In genomic region chr16:67243481-67243880, GRCh38 we compare ENCODE assay signal across 8 cellular contexts. TPM values are rescaled to one million over a fixed set of nuclear protein-coding genes. Genes with fewer than 3 reads are reported as not detected.
DNase-seq lines count a peak whose midpoint lies in the region; ATAC-seq and TF ChIP-seq lines count a peak whose summit lies in the region.

No MANE protein-coding gene starts in this region.

- H3K36me3 ChIP-seq in fibroblast of lung (ENCODE audit: control insufficient read depth, insufficient read depth, low read length) (peaks cover 8% of the 10 kb centered on the region), skeletal muscle tissue (ENCODE audit: control insufficient read depth in 3 of 3, insufficient read depth in 3 of 3, low read length in 3 of 3) (peaks cover 9 to 12% (median 12%) of the 10 kb centered on the region in 3 donors), WERI-Rb-1 (no peaks in the 10 kb centered on the region; the same call in 1 of the 2 replicates)

- TF ChIP-seq CTCF in GM12865 (IDR thresholded peaks at IDR 0.05; ENCODE audit: insufficient read depth, low read depth, low read length, missing control alignments) = no peak
- no peak for TF ChIP-seq CTCF in fibroblast of lung (conservative IDR thresholded peaks at IDR 0.05 in 1 of 2, IDR thresholded peaks at IDR 0.05 in 1 of 2; ENCODE audit: low read depth in 1 of 2, low read length in 2 of 2)
- no peak for TF ChIP-seq CTCF in WERI-Rb-1 (IDR thresholded peaks at IDR 0.05; ENCODE audit: low read depth, low read length)

- H3K27me3 Mint-ChIP-seq in T-cell = peaks cover 0 to 1% of the 10 kb centered on the region in 2 donors

- no peak overlapping the region for H2AFZ ChIP-seq in fibroblast of lung (ENCODE audit: low read length)

- peaks cover 3% of the 10 kb centered on the region for H3K36me3 Mint-ChIP-seq in T-cell

- H3K4me1 Mint-ChIP-seq in T-cell = peaks cover 29 to 46% (median 39%) of the 10 kb centered on the region in 3 donors

- no peaks in the 10 kb centered on the region for H3K9me3 Mint-ChIP-seq in T-cell

- H3K4me3 ChIP-seq in GM12865 (ENCODE audit: low read depth, low read length) (peak overlapping the region; percentile 41; the same call in 1 of the 2 replicates), fibroblast of lung (replicated peaks in 1 of 4; ENCODE audit: control extremely low read depth in 1 of 4, insufficient read depth in 1 of 4, low read depth in 3 of 4, low read length in 4 of 4) (no peak overlapping the region), skeletal muscle tissue (ENCODE audit: low read length in 3 of 3) (peak overlapping the region; percentile 42 to 91 (median 48)), WERI-Rb-1 (ENCODE audit: low read depth, low read length) (no peak overlapping the region)

- H3K27me3 ChIP-seq in fibroblast of lung (ENCODE audit: control insufficient read depth, insufficient read depth, low read length) = no peaks in the 10 kb centered on the region
- H3K27me3 ChIP-seq in skeletal muscle tissue (ENCODE audit: control insufficient read depth in 3 of 3, insufficient read depth in 3 of 3, low read length in 3 of 3) = no peaks in the 10 kb centered on the region
- no peaks in the 10 kb centered on the region for H3K27me3 ChIP-seq in WERI-Rb-1 (ENCODE audit: insufficient read depth, low read depth, severe bottlenecking)

- no peaks in the 10 kb centered on the region for H3K9me3 ChIP-seq in fibroblast of lung (ENCODE audit: control insufficient read depth, insufficient read depth, low read depth, low read length)
- no peaks in the 10 kb centered on the region for H3K9me3 ChIP-seq in skeletal muscle tissue (ENCODE audit: control insufficient read depth in 3 of 3, low read length in 3 of 3)
- H3K9me3 ChIP-seq in WERI-Rb-1 (ENCODE audit: severe bottlenecking) = no peaks in the 10 kb centered on the region

- POLR2A ChIA-PET in T-cell (lab: Charles Lee) = interaction anchor here in 1 of 2 donors (0.6 kb wide), 1 partner anchor 414 kb away, joined by 3 read pairs; no protein-coding TSS in a partner anchor

- peak overlapping the region; percentile 92 to 98 for H3K27ac Mint-ChIP-seq in T-cell

- peak overlapping the region; percentile 60 for H3K4me2 ChIP-seq in fibroblast of lung (ENCODE audit: extremely low read depth, insufficient read depth, low read length)

- CTCF ChIA-PET in T-cell (lab: Charles Lee) = no interaction called here

- H3K79me2 ChIP-seq in fibroblast of lung (ENCODE audit: control insufficient read depth, insufficient read depth, low read length) = peaks cover 43% of the 10 kb centered on the region

- no peaks in the 10 kb centered on the region for H4K20me1 ChIP-seq in fibroblast of lung (ENCODE audit: control insufficient read depth, extremely low read depth, insufficient read depth, low read length)

- ATAC-seq in T-cell (replicated peaks in 1 of 4) (no peak), GM18511 (IDR thresholded peaks at IDR 0.05; ENCODE audit: unreplicated experiment) (no peak)

- no peak for DNase-seq in GM12865 (ENCODE audit: low read depth)
- DNase-seq in T-cell = no peak
- DNase-seq in fibroblast of lung (ENCODE audit: low read depth in 2 of 2) = no peak
- DNase-seq in WERI-Rb-1 = no peak
- no peak for DNase-seq in occipital lobe (lab: John Stamatoyannopoulos, UW)
- no peak for DNase-seq in NCI-H1417 treated with DMSO at 0.1 percent for 48 hours (lab: John Stamatoyannopoulos, UW)

- no peak overlapping the region for H3K9ac ChIP-seq in fibroblast of lung (ENCODE audit: insufficient read depth, low read length)
- peak overlapping the region; percentile 76 to 99 (median 98) for H3K9ac ChIP-seq in skeletal muscle tissue (ENCODE audit: low read depth in 1 of 3, low read length in 3 of 3)

- H3K4me1 ChIP-seq in fibroblast of lung (ENCODE audit: control insufficient read depth, extremely low read depth, insufficient read depth, low read length) (peaks cover 59% of the 10 kb centered on the region), skeletal muscle tissue (ENCODE audit: control insufficient read depth in 3 of 3, insufficient read depth in 3 of 3, low read length in 3 of 3) (peaks cover 81 to 82% (median 82%) of the 10 kb centered on the region in 3 donors)

- H3K4me3 Mint-ChIP-seq in T-cell = no peak overlapping the region

- H3K27ac ChIP-seq in fibroblast of lung (ENCODE audit: insufficient read depth, low read length) (peak overlapping the region; percentile 85), skeletal muscle tissue (ENCODE audit: low read depth, low read length) (peak overlapping the region; percentile 99), WERI-Rb-1 (no peak overlapping the region)

RNA-seq across cellular contexts. Expression of gene FHOD1, which starts 3.8 kb away (rescaled TPM):
- total RNA-seq in T-cell (10 to 100 TPM; 31.0 to 92.5 (median 66.2) TPM), fibroblast of lung (7.1 and 13.9 TPM in 2 replicates), skeletal muscle tissue (5.2 TPM), occipital lobe (2.5 TPM)
- 25.8 and 32.7 TPM in 2 replicates for polyA plus RNA-seq in fibroblast of lung
- polyA plus RNA-seq in fibroblast of lung (2012) = 41.2 and 62.7 TPM in 2 replicates
- 52.9 and 83.9 TPM in 2 replicates for polyA minus RNA-seq in fibroblast of lung (ENCODE audit: low replicate concordance)

RNA-seq across cellular contexts. Expression of gene SLC9A5, which starts 5.3 kb away (rescaled TPM):
- total RNA-seq in T-cell = 1 to 10 TPM; 1.4 to 2.3 (median 2.2) TPM
- 1.0 and 2.3 TPM in 2 replicates for total RNA-seq in fibroblast of lung
- 1.9 and 2.0 TPM in 2 replicates for polyA plus RNA-seq in fibroblast of lung
- 1.9 and 2.0 TPM in 2 replicates for polyA plus RNA-seq in fibroblast of lung (2012)
- 0.16 and 3.9 TPM in 2 replicates for polyA minus RNA-seq in fibroblast of lung (ENCODE audit: low replicate concordance)
- total RNA-seq in skeletal muscle tissue = not detected
- total RNA-seq in occipital lobe = 1.2 TPM

RNA-seq across cellular contexts. Expression of gene TMEM208, which starts 16.6 kb away (rescaled TPM):
- total RNA-seq in T-cell = 10 to 100 TPM; 28.5 to 40.3 (median 34.8) TPM
- total RNA-seq in fibroblast of lung = 25.7 and 26.3 TPM in 2 replicates
- polyA plus RNA-seq in fibroblast of lung = 43.2 and 53.5 TPM in 2 replicates
- 39.8 and 49.8 TPM in 2 replicates for polyA plus RNA-seq in fibroblast of lung (2012)
- 60.4 and 70.6 TPM in 2 replicates for polyA minus RNA-seq in fibroblast of lung (ENCODE audit: low replicate concordance)
- total RNA-seq in skeletal muscle tissue = 24.5 TPM
- total RNA-seq in occipital lobe = 14.7 TPM

RNA-seq across cellular contexts. Expression of gene PLEKHG4, which starts 35.9 kb away (rescaled TPM):
- total RNA-seq in T-cell (10 to 100 TPM; 19.4 to 27.5 (median 24.9) TPM), fibroblast of lung (23.6 and 37.7 TPM in 2 replicates), skeletal muscle tissue (7.3 TPM), occipital lobe (2.3 TPM)
- polyA plus RNA-seq in fibroblast of lung = 9.9 and 11.5 TPM in 2 replicates
- 13.2 and 15.2 TPM in 2 replicates for polyA plus RNA-seq in fibroblast of lung (2012)
- 71.0 and 99.7 TPM in 2 replicates for polyA minus RNA-seq in fibroblast of lung (ENCODE audit: low replicate concordance)

RNA-seq across cellular contexts. Expression of gene ELMO3, which starts 44.5 kb away (rescaled TPM):
- total RNA-seq in T-cell = 10 to 100 TPM in 1 of 5 donors, 1 to 10 TPM in 4; 3.8 to 11.7 (median 8.8) TPM
- total RNA-seq in fibroblast of lung = 0.26 and 0.33 TPM in 2 replicates
- 0.36 and 0.42 TPM in 2 replicates for polyA plus RNA-seq in fibroblast of lung
- 0.37 and 0.52 TPM in 2 replicates for polyA plus RNA-seq in fibroblast of lung (2012)
- polyA minus RNA-seq in fibroblast of lung (ENCODE audit: low replicate concordance) = 0.16 and 0.26 TPM in 2 replicates
- total RNA-seq in skeletal muscle tissue = not detected
- total RNA-seq in occipital lobe = 0.16 TPM

Comparison
In these comparisons a context has a peak if more than half of its experiments do, and no peak if none do; other contexts are left out.
1. H3K4me3 ChIP-seq: peak in GM12865 (single experiment) and skeletal muscle tissue (3 of 3); none in fibroblast of lung (0 of 4) and WERI-Rb-1 (single experiment).